30 cellular contexts compared by ENCODE assay signal in genomic region chr1:151235235-151235634, GRCh38. TPM values are rescaled to one million over a fixed set of nuclear protein-coding genes. Genes with fewer than 3 reads are reported as not detected.
"Had no signal": no experiment of that assay in that cellular context is flagged by ENCODE, and none has a peak within 500 bp of the region (broad histone marks: within the 10 kb centered on the region; RNA-seq: fewer than 3 reads in every experiment).

No MANE protein-coding gene starts in this region.

- H3K27ac ChIP-seq: breast epithelium, gastroesophageal sphincter, hepatocyte, neutrophil, skin epidermis, stomach, thyroid gland, VCaP had no signal

- H3K4me1 ChIP-seq: breast epithelium, stomach, thyroid gland had no signal

- H3K9me3 ChIP-seq: breast epithelium, gastroesophageal sphincter, neutrophil, stomach, thyroid gland had no signal

- H3K27ac Mint-ChIP-seq: nephron progenitor cell had no signal

- H3K4me3 Mint-ChIP-seq: naive B cell; nephron progenitor cell; stimulated activated naive B cell treated with anti-CD40 and anti-IgM and Interleukin-4, amounts not matched to agents 10 μg/mL and 1 μg/mL and 100 μg/mL, for 72 hours had no signal

- H3K4me1 Mint-ChIP-seq: nephron progenitor cell had no signal

- FAIRE-seq: endothelial cell of umbilical vein, TTC549 had no signal

- H3K9me3 Mint-ChIP-seq: naive B cell; nephron progenitor cell; stimulated activated naive B cell treated with anti-CD40 and anti-IgM and Interleukin-4, amounts not matched to agents 10 μg/mL and 1 μg/mL and 100 μg/mL, for 72 hours had no signal

- H3K27me3 ChIP-seq: breast epithelium, gastroesophageal sphincter, hepatocyte, neutrophil, stomach, thyroid gland had no signal

- H3K4me3 ChIP-seq: breast epithelium, gastroesophageal sphincter, hepatocyte, skin epidermis, stomach, thyroid gland had no signal

- DNase-seq: activated CD4-positive, alpha-beta T cell treated with anti-CD3 and anti-CD28 coated beads for 48 hours; activated CD4-positive, alpha-beta T cell treated with anti-CD3 and anti-CD28 coated beads, Interleukin-2, amount 50 U/mL, for 48 hours; activated CD8-positive, alpha-beta memory T cell treated with anti-CD3 and anti-CD28 coated beads, Interleukin-2, amount 50 U/mL, for 48 hours; activated effector memory CD4-positive, alpha-beta T cell treated with Interleukin-2 at 50 U/mL for 16 hours; activated naive CD4-positive, alpha-beta T cell treated with Interleukin-2 at 50 U/mL for 16 hours; central memory CD4-positive, alpha-beta T cell; dermis blood vessel endothelial cell; effector memory CD4-positive, alpha-beta T cell; islet precursor cell; left ventricle myocardium superior; naive B cell; nephron progenitor cell; stimulated activated CD4-positive, alpha-beta T cell treated with anti-CD3 and anti-CD28 coated beads, Interleukin-4, amount 100 ng/mL, for 24 hours; stimulated activated naive B cell treated with anti-CD40 and anti-IgM and Interleukin-4, amounts not matched to agents 10 μg/mL and 1 μg/mL and 100 μg/mL, for 72 hours; stomach; T-helper 9 cell; thyroid gland had no signal

- H3K27me3 Mint-ChIP-seq: naive B cell; stimulated activated naive B cell treated with anti-CD40 and anti-IgM and Interleukin-4, amounts not matched to agents 10 μg/mL and 1 μg/mL and 100 μg/mL, for 72 hours had no signal

RNA-seq across cellular contexts. Expression of gene TMOD4, which starts 59.5 kb away (rescaled TPM):
- total RNA-seq: dermis blood vessel endothelial cell, fibroblast of lung, fibroblast of villous mesenchyme, hepatocyte, lung microvascular endothelial cell, mesenteric fat pad, osteocyte, stomach, thyroid gland had no signal
